ENCODE assay signal across 7 cellular contexts in genomic region chr7:41199136-41199535, GRCh38.
"Had no signal": no experiment of that assay in that cellular context is flagged by ENCODE, and none has a peak within 500 bp of the region (broad histone marks: within the 10 kb centered on the region; RNA-seq: fewer than 3 reads in every experiment).

No MANE protein-coding gene starts in this region.

- H3K27ac ChIP-seq: GM23248, HL-60 had no signal

- H3K9me3 Mint-ChIP-seq: H9 had no signal

- H3K4me1 Mint-ChIP-seq: IgD-negative memory B cell had no signal

- H3K27ac Mint-ChIP-seq: H9, IgD-negative memory B cell had no signal

- H3K4me3 ChIP-seq: GM23248 had no signal

- DNase-seq: GM23248, GOT3, H9, HCEC 1CT had no signal

- ATAC-seq: HepG2 had no signal

- H3K4me3 Mint-ChIP-seq: H9, IgD-negative memory B cell had no signal
